ENCODE assay signal across 8 cellular contexts in genomic region chr2:24111407-24111861, GRCh38. TPM values are rescaled to one million over a fixed set of nuclear protein-coding genes. Genes with fewer than 3 reads are reported as not detected.
A peak's percentile ranks its signal among the peaks of the same experiment; 100 is the strongest.
DNase-seq lines count a peak whose midpoint lies in the region; ATAC-seq and TF ChIP-seq lines count a peak whose summit lies in the region.
"Had no signal": no experiment of that assay in that cellular context is flagged by ENCODE, and none has a peak within 500 bp of the region (broad histone marks: within the 10 kb centered on the region; RNA-seq: fewer than 3 reads in every experiment).

No MANE protein-coding gene starts in this region.

- H3K27ac ChIP-seq in RWPE1: no peak overlapping the region
- H3K27ac ChIP-seq: lower lobe of right lung had no signal

- CTCF ChIA-PET in RWPE1 (lab: Yijun Ruan, JAX): interaction anchor here (0.6 to 1.2 kb wide), 3 partner anchors 28 to 1111 kb away, joined by 3 to 6 read pairs (median 4); no protein-coding TSS in a partner anchor

- H3K9me3 Mint-ChIP-seq in stimulated activated memory B cell treated with anti-CD40 and anti-IgM and Interleukin-4, amounts not matched to agents 10 μg/mL and 1 μg/mL and 100 μg/mL, for 72 hours: peaks cover 13% of the 10 kb centered on the region

- H3K4me1 Mint-ChIP-seq in stimulated activated memory B cell treated with anti-CD40 and anti-IgM and Interleukin-4, amounts not matched to agents 10 μg/mL and 1 μg/mL and 100 μg/mL, for 72 hours: no peaks in the 10 kb centered on the region
- H3K4me1 Mint-ChIP-seq: activated naive CD8-positive, alpha-beta T cell treated with anti-CD3 and anti-CD28 coated beads, Interleukin-2, amount 10 ng/mL, durations not matched to agents 7 days and 5 days had no signal

- no peak overlapping the region for H3K4me3 Mint-ChIP-seq in stimulated activated memory B cell treated with anti-CD40 and anti-IgM and Interleukin-4, amounts not matched to agents 10 μg/mL and 1 μg/mL and 100 μg/mL, for 72 hours
- H3K4me3 Mint-ChIP-seq: activated naive CD8-positive, alpha-beta T cell treated with anti-CD3 and anti-CD28 coated beads, Interleukin-2, amount 10 ng/mL, durations not matched to agents 7 days and 5 days had no signal

- no peak overlapping the region for H3K4me3 ChIP-seq in AG10803 (ENCODE audit: low read length)
- no peak overlapping the region for H3K4me3 ChIP-seq in lower leg skin (ENCODE audit: low read depth, poor library complexity, severe bottlenecking)
- H3K4me3 ChIP-seq: lower lobe of right lung had no signal

- no peak for TF ChIP-seq POLR2A in lower leg skin (IDR thresholded peaks at IDR 0.05)

- POLR2A ChIA-PET in RWPE1 (lab: Yijun Ruan, JAX; ENCODE audit: low non-redundant PET): no interaction called here

- H3K27ac Mint-ChIP-seq in stimulated activated memory B cell treated with anti-CD40 and anti-IgM and Interleukin-4, amounts not matched to agents 10 μg/mL and 1 μg/mL and 100 μg/mL, for 72 hours: no peak overlapping the region
- H3K27ac Mint-ChIP-seq: activated naive CD8-positive, alpha-beta T cell treated with anti-CD3 and anti-CD28 coated beads, Interleukin-2, amount 10 ng/mL, durations not matched to agents 7 days and 5 days had no signal

- DNase-seq in AG10803 (ENCODE audit: low read depth) (peak; percentile 59), RWPE1 (ENCODE audit: low spot score) (peak; percentile 42), hepatic stellate cell (ENCODE audit: low spot score) (peak; percentile 5), D341Med (ENCODE audit: low spot score) (no peak), lower leg skin (ENCODE audit: low spot score in 2 of 2) (no peak)
- DNase-seq: activated naive CD8-positive, alpha-beta T cell treated with anti-CD3 and anti-CD28 coated beads, Interleukin-2, amount 10 ng/mL, durations not matched to agents 7 days and 5 days; lower lobe of right lung had no signal

- H3K27me3 Mint-ChIP-seq in stimulated activated memory B cell treated with anti-CD40 and anti-IgM and Interleukin-4, amounts not matched to agents 10 μg/mL and 1 μg/mL and 100 μg/mL, for 72 hours: no peaks in the 10 kb centered on the region

- intact Hi-C loops in lower leg skin (cut with DNase I; ENCODE audit: low total_unique reads): no loop called here

- 70 to 74% methylated on average over 2 of the region's 2 CpGs for WGBS in lower leg skin, 2 donors

- peaks cover 17% of the 10 kb centered on the region for H3K36me3 Mint-ChIP-seq in stimulated activated memory B cell treated with anti-CD40 and anti-IgM and Interleukin-4, amounts not matched to agents 10 μg/mL and 1 μg/mL and 100 μg/mL, for 72 hours

- no peak for ATAC-seq in stimulated activated memory B cell treated with anti-CD40 and anti-IgM and Interleukin-4, amounts not matched to agents 10 μg/mL and 1 μg/mL and 100 μg/mL, for 72 hours

- TF ChIP-seq CTCF in AG10803 (conservative IDR thresholded peaks at IDR 0.05; ENCODE audit: low read length): no peak
- TF ChIP-seq CTCF in RWPE1 (conservative IDR thresholded peaks at IDR 0.05; ENCODE audit: low read depth): no peak
- no peak for TF ChIP-seq CTCF in lower leg skin (IDR thresholded peaks at IDR 0.05)

RNA-seq across cellular contexts. Expression of gene PFN4, which starts 11.7 kb away (rescaled TPM):
- total RNA-seq in lower leg skin: under 1 TPM in 1 of 4 donors, not detected in 3; 0.65 TPM
- total RNA-seq: activated naive CD8-positive, alpha-beta T cell treated with anti-CD3 and anti-CD28 coated beads, Interleukin-2, amount 10 ng/mL, durations not matched to agents 7 days and 5 days had no signal

RNA-seq across cellular contexts. Expression of gene FAM228B, which starts 11.8 kb away (rescaled TPM):
- total RNA-seq in lower leg skin: 10 to 100 TPM in 1 of 4 donors, 1 to 10 TPM in 3; 2.8 to 15.1 (median 4.6) TPM

RNA-seq across cellular contexts. Expression of gene TP53I3, which starts 26.8 kb away (rescaled TPM):
- 10 to 100 TPM in 2 of 4 donors, 1 to 10 TPM in 2; 5.0 to 17.9 (median 8.5) TPM for total RNA-seq in lower leg skin

RNA-seq across cellular contexts. Expression of gene SF3B6, which starts 35.3 kb away (rescaled TPM):
- 10 to 100 TPM; 81.3 to 90.8 (median 86.5) TPM for total RNA-seq in lower leg skin

Comparison
In these comparisons a context has a peak if more than half of its experiments do, and no peak if none do; other contexts are left out.
1. DNase-seq: peak in AG10803 (single experiment), RWPE1 (single experiment) and hepatic stellate cell (single experiment); none in D341Med (single experiment) and lower leg skin (0 of 2).